24 cellular contexts compared by ENCODE assay signal in the genomic region with DNA sequence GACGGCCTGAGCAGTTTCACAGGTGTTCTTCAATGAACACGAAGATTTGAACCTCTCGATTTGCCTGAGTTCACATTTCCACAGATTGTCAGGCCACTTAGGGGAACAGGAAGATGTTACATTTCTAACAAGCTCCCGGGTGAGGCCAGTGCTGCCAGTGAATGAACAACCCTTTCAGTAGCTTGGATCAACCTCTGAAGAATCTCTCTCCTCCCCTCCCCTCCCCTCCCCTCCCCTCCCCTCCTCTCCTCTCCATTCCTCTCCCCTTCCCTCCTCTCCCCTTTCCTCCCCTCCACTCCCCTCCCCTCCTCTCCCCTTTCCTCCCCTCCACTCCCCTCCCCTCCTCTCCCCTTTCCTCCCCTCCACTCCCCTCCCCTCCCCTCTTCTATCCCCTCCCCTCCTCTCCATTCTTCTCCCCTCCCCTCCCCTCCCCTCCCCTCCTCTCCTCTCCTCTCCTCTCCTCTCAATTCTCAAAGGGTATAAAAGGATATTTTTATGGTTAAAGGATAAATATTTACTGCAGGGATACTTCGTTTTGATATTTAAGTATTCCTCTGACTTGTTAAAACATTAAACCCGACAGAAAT.
"Had no signal": no experiment of that assay in that cellular context is flagged by ENCODE, and none has a peak within 500 bp of the region (broad histone marks: within the 10 kb centered on the region; RNA-seq: fewer than 3 reads in every experiment).

No MANE protein-coding gene starts in this region.

- H3K36me3 Mint-ChIP-seq: activated naive CD8-positive, alpha-beta T cell treated with anti-CD3 and anti-CD28 coated beads, Interleukin-2, amount 10 ng/mL, durations not matched to agents 7 days and 5 days; immature natural killer cell had no signal

- DNase-seq: activated CD4-positive, alpha-beta T cell treated with anti-CD3 and anti-CD28 coated beads for 4 hours; activated CD4-positive, alpha-beta T cell treated with anti-CD3 and anti-CD28 coated beads, Interleukin-2, amount 50 U/mL, for 48 hours; activated CD4-positive, CD25-positive, alpha-beta regulatory T cell; activated naive CD4-positive, alpha-beta T cell treated with Interleukin-2 at 50 U/mL for 16 hours; activated naive CD8-positive, alpha-beta T cell treated with anti-CD3 and anti-CD28 coated beads, Interleukin-2, amount 10 ng/mL, durations not matched to agents 7 days and 5 days; activated T-cell treated with anti-CD3 and anti-CD28 coated beads, Interleukin-2, amount 50 U/mL, for 48 hours; amniotic stem cell; colonic mucosa; glutamatergic neuron; immature natural killer cell; lower lobe of right lung; mesendoderm; mucosa of descending colon; nephron progenitor cell; pancreas; psoas muscle; stimulated activated CD4-positive, alpha-beta T cell treated with anti-CD3 and anti-CD28 coated beads, Interleukin-4, amount 100 ng/mL, for 24 hours; stimulated activated naive CD4-positive, alpha-beta T cell treated with Interleukin-2 at 50 U/mL for 16 hours; upper lobe of left lung had no signal

- H3K27ac ChIP-seq: breast epithelium, colonic mucosa, esophagus muscularis mucosa, hepatocyte, lower lobe of right lung, pancreas, psoas muscle, right atrium auricular region, upper lobe of left lung had no signal

- H3K27me3 ChIP-seq: breast epithelium, colonic mucosa, esophagus muscularis mucosa, hepatocyte, pancreas, right atrium auricular region, upper lobe of left lung had no signal

- H3K4me1 Mint-ChIP-seq: activated naive CD8-positive, alpha-beta T cell treated with anti-CD3 and anti-CD28 coated beads, Interleukin-2, amount 10 ng/mL, durations not matched to agents 7 days and 5 days; immature natural killer cell; nephron progenitor cell had no signal

- ATAC-seq: left lobe of liver, lower lobe of right lung, mucosa of descending colon, pancreas, psoas muscle had no signal

- H3K36me3 ChIP-seq: breast epithelium, colonic mucosa, esophagus muscularis mucosa, lower lobe of right lung, pancreas, right atrium auricular region, upper lobe of left lung had no signal

- H3K4me2 ChIP-seq: hepatocyte had no signal

- H3K27ac Mint-ChIP-seq: activated naive CD8-positive, alpha-beta T cell treated with anti-CD3 and anti-CD28 coated beads, Interleukin-2, amount 10 ng/mL, durations not matched to agents 7 days and 5 days; immature natural killer cell; nephron progenitor cell had no signal

- H3K4me3 ChIP-seq: breast epithelium, colonic mucosa, esophagus muscularis mucosa, hepatocyte, lower lobe of right lung, mucosa of descending colon, pancreas, psoas muscle, right atrium auricular region, upper lobe of left lung had no signal

- H2AFZ ChIP-seq: hepatocyte had no signal

- H3K79me2 ChIP-seq: hepatocyte had no signal

- H3K4me1 ChIP-seq: breast epithelium, colonic mucosa, esophagus muscularis mucosa, lower lobe of right lung, pancreas, psoas muscle, right atrium auricular region, upper lobe of left lung had no signal

- H3K9me3 Mint-ChIP-seq: activated naive CD8-positive, alpha-beta T cell treated with anti-CD3 and anti-CD28 coated beads, Interleukin-2, amount 10 ng/mL, durations not matched to agents 7 days and 5 days; immature natural killer cell; nephron progenitor cell had no signal

- H3K4me3 Mint-ChIP-seq: activated naive CD8-positive, alpha-beta T cell treated with anti-CD3 and anti-CD28 coated beads, Interleukin-2, amount 10 ng/mL, durations not matched to agents 7 days and 5 days; immature natural killer cell; nephron progenitor cell had no signal
